ENCODE assay signal across 1 cellular context in genomic region chr12:132837693-132838463, GRCh38.
TF ChIP-seq lines count a peak whose summit lies in the region.

No MANE protein-coding gene starts in this region.

TF ChIP-seq in A549, 52 proteins besides CTCF, POLR2A, EP300 and RAD21 (continued from another document):
- TF ChIP-seq GATA3 (IDR thresholded peaks at IDR 0.05; ENCODE audit: borderline replicate concordance) (no peak), ZFP36 (IDR thresholded peaks at IDR 0.05; ENCODE audit: borderline replicate concordance, partially characterized antibody) (no peak)
